1 cellular context compared by ENCODE assay signal in the genomic region with DNA sequence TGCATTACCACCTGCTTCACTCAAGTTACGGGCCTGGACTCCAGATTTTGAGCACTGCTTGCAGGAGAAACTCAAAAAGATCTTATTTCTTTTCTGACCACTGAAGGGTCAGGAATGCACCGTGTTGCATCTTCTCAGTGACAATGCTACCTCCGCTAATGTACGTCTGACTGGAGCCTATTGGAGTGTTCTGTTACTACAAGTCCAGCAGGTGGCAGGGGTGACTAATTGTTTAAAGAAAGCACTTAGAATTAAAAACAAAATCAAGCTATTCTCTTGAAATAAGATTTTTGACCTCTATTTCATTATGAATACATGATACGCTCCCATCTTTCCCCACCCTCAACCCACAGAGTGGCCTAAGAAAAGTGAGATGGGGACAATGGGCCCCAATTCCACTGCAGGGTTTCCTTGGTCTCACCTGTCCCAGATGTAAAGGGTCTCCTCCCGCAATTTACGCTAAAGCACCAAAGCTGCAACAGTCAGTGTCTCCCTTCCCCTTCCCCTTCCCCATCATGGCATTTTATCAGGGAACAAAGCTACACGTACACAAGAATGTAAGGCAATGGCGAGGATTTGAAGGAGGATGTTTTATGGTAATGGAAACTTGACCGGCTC.
TF ChIP-seq lines count a peak whose summit lies in the region.

No MANE protein-coding gene starts in this region.

TF ChIP-seq in H1, 55 proteins besides CTCF, POLR2A, EP300 and RAD21:
- TF ChIP-seq SRF (IDR thresholded peaks at IDR 0.05; ENCODE audit: low read depth, low read length) (no peak), EGR1 (IDR thresholded peaks at IDR 0.05; ENCODE audit: borderline replicate concordance, low read depth, low read length) (no peak), JUN (IDR thresholded peaks at IDR 0.05; ENCODE audit: low read depth, low read length) (no peak), RXRA (IDR thresholded peaks at IDR 0.05; ENCODE audit: insufficient read depth, low read depth, low read length) (no peak), SUZ12 (IDR thresholded peaks at IDR 0.05; ENCODE audit: low read length) (no peak), JUND (IDR thresholded peaks at IDR 0.05; ENCODE audit: low read length) (no peak), EZH2 (IDR thresholded peaks at IDR 0.05; ENCODE audit: low read depth, low read length, severe bottlenecking) (no peak), ASH2L (IDR thresholded peaks at IDR 0.05; ENCODE audit: low read length) (no peak), GABPA (IDR thresholded peaks at IDR 0.05; ENCODE audit: borderline replicate concordance, insufficient read depth, low read length) (no peak), KDM1A (IDR thresholded peaks at IDR 0.05; ENCODE audit: borderline replicate concordance, low read length) (no peak)
- TF ChIP-seq, protein P1, sequence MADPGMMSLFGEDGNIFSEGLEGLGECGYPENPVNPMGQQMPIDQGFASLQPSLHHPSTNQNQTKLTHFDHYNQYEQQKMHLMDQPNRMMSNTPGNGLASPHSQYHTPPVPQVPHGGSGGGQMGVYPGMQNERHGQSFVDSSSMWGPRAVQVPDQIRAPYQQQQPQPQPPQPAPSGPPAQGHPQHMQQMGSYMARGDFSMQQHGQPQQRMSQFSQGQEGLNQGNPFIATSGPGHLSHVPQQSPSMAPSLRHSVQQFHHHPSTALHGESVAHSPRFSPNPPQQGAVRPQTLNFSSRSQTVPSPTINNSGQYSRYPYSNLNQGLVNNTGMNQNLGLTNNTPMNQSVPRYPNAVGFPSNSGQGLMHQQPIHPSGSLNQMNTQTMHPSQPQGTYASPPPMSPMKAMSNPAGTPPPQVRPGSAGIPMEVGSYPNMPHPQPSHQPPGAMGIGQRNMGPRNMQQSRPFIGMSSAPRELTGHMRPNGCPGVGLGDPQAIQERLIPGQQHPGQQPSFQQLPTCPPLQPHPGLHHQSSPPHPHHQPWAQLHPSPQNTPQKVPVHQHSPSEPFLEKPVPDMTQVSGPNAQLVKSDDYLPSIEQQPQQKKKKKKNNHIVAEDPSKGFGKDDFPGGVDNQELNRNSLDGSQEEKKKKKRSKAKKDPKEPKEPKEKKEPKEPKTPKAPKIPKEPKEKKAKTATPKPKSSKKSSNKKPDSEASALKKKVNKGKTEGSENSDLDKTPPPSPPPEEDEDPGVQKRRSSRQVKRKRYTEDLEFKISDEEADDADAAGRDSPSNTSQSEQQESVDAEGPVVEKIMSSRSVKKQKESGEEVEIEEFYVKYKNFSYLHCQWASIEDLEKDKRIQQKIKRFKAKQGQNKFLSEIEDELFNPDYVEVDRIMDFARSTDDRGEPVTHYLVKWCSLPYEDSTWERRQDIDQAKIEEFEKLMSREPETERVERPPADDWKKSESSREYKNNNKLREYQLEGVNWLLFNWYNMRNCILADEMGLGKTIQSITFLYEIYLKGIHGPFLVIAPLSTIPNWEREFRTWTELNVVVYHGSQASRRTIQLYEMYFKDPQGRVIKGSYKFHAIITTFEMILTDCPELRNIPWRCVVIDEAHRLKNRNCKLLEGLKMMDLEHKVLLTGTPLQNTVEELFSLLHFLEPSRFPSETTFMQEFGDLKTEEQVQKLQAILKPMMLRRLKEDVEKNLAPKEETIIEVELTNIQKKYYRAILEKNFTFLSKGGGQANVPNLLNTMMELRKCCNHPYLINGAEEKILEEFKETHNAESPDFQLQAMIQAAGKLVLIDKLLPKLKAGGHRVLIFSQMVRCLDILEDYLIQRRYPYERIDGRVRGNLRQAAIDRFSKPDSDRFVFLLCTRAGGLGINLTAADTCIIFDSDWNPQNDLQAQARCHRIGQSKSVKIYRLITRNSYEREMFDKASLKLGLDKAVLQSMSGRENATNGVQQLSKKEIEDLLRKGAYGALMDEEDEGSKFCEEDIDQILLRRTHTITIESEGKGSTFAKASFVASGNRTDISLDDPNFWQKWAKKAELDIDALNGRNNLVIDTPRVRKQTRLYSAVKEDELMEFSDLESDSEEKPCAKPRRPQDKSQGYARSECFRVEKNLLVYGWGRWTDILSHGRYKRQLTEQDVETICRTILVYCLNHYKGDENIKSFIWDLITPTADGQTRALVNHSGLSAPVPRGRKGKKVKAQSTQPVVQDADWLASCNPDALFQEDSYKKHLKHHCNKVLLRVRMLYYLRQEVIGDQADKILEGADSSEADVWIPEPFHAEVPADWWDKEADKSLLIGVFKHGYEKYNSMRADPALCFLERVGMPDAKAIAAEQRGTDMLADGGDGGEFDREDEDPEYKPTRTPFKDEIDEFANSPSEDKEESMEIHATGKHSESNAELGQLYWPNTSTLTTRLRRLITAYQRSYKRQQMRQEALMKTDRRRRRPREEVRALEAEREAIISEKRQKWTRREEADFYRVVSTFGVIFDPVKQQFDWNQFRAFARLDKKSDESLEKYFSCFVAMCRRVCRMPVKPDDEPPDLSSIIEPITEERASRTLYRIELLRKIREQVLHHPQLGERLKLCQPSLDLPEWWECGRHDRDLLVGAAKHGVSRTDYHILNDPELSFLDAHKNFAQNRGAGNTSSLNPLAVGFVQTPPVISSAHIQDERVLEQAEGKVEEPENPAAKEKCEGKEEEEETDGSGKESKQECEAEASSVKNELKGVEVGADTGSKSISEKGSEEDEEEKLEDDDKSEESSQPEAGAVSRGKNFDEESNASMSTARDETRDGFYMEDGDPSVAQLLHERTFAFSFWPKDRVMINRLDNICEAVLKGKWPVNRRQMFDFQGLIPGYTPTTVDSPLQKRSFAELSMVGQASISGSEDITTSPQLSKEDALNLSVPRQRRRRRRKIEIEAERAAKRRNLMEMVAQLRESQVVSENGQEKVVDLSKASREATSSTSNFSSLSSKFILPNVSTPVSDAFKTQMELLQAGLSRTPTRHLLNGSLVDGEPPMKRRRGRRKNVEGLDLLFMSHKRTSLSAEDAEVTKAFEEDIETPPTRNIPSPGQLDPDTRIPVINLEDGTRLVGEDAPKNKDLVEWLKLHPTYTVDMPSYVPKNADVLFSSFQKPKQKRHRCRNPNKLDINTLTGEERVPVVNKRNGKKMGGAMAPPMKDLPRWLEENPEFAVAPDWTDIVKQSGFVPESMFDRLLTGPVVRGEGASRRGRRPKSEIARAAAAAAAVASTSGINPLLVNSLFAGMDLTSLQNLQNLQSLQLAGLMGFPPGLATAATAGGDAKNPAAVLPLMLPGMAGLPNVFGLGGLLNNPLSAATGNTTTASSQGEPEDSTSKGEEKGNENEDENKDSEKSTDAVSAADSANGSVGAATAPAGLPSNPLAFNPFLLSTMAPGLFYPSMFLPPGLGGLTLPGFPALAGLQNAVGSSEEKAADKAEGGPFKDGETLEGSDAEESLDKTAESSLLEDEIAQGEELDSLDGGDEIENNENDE (IDR thresholded peaks at IDR 0.05; ENCODE audit: insufficient replicate concordance, low read length) = no peak
- TF ChIP-seq, protein P2, sequence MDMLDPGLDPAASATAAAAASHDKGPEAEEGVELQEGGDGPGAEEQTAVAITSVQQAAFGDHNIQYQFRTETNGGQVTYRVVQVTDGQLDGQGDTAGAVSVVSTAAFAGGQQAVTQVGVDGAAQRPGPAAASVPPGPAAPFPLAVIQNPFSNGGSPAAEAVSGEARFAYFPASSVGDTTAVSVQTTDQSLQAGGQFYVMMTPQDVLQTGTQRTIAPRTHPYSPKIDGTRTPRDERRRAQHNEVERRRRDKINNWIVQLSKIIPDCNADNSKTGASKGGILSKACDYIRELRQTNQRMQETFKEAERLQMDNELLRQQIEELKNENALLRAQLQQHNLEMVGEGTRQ (IDR thresholded peaks at IDR 0.05; ENCODE audit: low read length) = no peak
